In the genomic region with DNA sequence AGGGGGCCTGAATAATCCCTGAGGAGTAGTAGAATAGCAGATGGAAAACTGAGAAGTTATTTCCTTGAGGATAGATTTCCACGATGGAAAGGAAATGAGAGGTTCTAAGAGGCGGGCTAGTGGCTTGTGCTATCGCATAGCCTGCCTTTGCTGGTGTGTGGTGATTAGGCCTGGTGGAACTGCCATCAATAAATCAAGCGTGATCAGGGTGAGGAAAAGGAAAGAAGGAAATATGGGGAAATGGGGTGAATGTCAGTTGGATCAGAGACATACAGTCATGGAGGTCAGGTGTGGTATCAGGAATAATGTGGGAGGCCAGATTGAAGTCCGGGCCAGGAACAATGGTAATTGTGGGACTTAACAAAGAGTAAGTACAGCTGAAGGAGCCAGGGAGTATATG, we compare ENCODE assay signal across 1 cellular context.
TF ChIP-seq lines count a peak whose summit lies in the region.
"Not testable (repeated sequence)": the region's sequence is repeated elsewhere in the genome, so short reads cannot be mapped to it uniquely, and the experiment has no call there.

No MANE protein-coding gene starts in this region.

TF ChIP-seq in K562, 482 proteins besides CTCF, POLR2A, EP300 and RAD21 (continued from another document):
- TF ChIP-seq, protein P1, sequence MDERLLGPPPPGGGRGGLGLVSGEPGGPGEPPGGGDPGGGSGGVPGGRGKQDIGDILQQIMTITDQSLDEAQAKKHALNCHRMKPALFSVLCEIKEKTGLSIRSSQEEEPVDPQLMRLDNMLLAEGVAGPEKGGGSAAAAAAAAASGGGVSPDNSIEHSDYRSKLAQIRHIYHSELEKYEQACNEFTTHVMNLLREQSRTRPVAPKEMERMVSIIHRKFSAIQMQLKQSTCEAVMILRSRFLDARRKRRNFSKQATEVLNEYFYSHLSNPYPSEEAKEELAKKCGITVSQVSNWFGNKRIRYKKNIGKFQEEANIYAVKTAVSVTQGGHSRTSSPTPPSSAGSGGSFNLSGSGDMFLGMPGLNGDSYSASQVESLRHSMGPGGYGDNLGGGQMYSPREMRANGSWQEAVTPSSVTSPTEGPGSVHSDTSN (CRISPR knock-in tag; IDR thresholded peaks at IDR 0.05; ENCODE audit: low read depth), result not testable (repeated sequence)
- TF ChIP-seq, protein P1 (tag; conservative IDR thresholded peaks at IDR 0.05; ENCODE audit: low read depth), result peak; percentile 83
- TF ChIP-seq, protein P2, sequence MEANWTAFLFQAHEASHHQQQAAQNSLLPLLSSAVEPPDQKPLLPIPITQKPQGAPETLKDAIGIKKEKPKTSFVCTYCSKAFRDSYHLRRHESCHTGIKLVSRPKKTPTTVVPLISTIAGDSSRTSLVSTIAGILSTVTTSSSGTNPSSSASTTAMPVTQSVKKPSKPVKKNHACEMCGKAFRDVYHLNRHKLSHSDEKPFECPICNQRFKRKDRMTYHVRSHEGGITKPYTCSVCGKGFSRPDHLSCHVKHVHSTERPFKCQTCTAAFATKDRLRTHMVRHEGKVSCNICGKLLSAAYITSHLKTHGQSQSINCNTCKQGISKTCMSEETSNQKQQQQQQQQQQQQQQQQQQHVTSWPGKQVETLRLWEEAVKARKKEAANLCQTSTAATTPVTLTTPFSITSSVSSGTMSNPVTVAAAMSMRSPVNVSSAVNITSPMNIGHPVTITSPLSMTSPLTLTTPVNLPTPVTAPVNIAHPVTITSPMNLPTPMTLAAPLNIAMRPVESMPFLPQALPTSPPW (CRISPR knock-in tag; IDR thresholded peaks at IDR 0.05), result 0 out of 2 replicates have a peak, but pooled peaks have one; percentile 10
- TF ChIP-seq KDM1A (IDR thresholded peaks at IDR 0.05), result peak; percentile 63 to 71; a peak in 3 of 4 replicates
- peak; percentile 39; the same call in 1 of the 2 replicates for TF ChIP-seq SMARCA4 (IDR thresholded peaks at IDR 0.05)
- TF ChIP-seq, protein P3, sequence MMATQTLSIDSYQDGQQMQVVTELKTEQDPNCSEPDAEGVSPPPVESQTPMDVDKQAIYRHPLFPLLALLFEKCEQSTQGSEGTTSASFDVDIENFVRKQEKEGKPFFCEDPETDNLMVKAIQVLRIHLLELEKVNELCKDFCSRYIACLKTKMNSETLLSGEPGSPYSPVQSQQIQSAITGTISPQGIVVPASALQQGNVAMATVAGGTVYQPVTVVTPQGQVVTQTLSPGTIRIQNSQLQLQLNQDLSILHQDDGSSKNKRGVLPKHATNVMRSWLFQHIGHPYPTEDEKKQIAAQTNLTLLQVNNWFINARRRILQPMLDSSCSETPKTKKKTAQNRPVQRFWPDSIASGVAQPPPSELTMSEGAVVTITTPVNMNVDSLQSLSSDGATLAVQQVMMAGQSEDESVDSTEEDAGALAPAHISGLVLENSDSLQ (IDR thresholded peaks at IDR 0.05), result peak; percentile 80
- TF ChIP-seq SP1 (CRISPR knock-in tag; IDR thresholded peaks at IDR 0.05), result 0 out of 2 replicates have a peak, but pooled peaks have one; percentile 14
- 0 out of 2 replicates have a peak, but pooled peaks have one; percentile 31 for TF ChIP-seq LEF1 (IDR thresholded peaks at IDR 0.05)
- peak; percentile 41; the same call in 1 of the 2 replicates for TF ChIP-seq DPF2 (IDR thresholded peaks at IDR 0.05)
- TF ChIP-seq, protein P4, sequence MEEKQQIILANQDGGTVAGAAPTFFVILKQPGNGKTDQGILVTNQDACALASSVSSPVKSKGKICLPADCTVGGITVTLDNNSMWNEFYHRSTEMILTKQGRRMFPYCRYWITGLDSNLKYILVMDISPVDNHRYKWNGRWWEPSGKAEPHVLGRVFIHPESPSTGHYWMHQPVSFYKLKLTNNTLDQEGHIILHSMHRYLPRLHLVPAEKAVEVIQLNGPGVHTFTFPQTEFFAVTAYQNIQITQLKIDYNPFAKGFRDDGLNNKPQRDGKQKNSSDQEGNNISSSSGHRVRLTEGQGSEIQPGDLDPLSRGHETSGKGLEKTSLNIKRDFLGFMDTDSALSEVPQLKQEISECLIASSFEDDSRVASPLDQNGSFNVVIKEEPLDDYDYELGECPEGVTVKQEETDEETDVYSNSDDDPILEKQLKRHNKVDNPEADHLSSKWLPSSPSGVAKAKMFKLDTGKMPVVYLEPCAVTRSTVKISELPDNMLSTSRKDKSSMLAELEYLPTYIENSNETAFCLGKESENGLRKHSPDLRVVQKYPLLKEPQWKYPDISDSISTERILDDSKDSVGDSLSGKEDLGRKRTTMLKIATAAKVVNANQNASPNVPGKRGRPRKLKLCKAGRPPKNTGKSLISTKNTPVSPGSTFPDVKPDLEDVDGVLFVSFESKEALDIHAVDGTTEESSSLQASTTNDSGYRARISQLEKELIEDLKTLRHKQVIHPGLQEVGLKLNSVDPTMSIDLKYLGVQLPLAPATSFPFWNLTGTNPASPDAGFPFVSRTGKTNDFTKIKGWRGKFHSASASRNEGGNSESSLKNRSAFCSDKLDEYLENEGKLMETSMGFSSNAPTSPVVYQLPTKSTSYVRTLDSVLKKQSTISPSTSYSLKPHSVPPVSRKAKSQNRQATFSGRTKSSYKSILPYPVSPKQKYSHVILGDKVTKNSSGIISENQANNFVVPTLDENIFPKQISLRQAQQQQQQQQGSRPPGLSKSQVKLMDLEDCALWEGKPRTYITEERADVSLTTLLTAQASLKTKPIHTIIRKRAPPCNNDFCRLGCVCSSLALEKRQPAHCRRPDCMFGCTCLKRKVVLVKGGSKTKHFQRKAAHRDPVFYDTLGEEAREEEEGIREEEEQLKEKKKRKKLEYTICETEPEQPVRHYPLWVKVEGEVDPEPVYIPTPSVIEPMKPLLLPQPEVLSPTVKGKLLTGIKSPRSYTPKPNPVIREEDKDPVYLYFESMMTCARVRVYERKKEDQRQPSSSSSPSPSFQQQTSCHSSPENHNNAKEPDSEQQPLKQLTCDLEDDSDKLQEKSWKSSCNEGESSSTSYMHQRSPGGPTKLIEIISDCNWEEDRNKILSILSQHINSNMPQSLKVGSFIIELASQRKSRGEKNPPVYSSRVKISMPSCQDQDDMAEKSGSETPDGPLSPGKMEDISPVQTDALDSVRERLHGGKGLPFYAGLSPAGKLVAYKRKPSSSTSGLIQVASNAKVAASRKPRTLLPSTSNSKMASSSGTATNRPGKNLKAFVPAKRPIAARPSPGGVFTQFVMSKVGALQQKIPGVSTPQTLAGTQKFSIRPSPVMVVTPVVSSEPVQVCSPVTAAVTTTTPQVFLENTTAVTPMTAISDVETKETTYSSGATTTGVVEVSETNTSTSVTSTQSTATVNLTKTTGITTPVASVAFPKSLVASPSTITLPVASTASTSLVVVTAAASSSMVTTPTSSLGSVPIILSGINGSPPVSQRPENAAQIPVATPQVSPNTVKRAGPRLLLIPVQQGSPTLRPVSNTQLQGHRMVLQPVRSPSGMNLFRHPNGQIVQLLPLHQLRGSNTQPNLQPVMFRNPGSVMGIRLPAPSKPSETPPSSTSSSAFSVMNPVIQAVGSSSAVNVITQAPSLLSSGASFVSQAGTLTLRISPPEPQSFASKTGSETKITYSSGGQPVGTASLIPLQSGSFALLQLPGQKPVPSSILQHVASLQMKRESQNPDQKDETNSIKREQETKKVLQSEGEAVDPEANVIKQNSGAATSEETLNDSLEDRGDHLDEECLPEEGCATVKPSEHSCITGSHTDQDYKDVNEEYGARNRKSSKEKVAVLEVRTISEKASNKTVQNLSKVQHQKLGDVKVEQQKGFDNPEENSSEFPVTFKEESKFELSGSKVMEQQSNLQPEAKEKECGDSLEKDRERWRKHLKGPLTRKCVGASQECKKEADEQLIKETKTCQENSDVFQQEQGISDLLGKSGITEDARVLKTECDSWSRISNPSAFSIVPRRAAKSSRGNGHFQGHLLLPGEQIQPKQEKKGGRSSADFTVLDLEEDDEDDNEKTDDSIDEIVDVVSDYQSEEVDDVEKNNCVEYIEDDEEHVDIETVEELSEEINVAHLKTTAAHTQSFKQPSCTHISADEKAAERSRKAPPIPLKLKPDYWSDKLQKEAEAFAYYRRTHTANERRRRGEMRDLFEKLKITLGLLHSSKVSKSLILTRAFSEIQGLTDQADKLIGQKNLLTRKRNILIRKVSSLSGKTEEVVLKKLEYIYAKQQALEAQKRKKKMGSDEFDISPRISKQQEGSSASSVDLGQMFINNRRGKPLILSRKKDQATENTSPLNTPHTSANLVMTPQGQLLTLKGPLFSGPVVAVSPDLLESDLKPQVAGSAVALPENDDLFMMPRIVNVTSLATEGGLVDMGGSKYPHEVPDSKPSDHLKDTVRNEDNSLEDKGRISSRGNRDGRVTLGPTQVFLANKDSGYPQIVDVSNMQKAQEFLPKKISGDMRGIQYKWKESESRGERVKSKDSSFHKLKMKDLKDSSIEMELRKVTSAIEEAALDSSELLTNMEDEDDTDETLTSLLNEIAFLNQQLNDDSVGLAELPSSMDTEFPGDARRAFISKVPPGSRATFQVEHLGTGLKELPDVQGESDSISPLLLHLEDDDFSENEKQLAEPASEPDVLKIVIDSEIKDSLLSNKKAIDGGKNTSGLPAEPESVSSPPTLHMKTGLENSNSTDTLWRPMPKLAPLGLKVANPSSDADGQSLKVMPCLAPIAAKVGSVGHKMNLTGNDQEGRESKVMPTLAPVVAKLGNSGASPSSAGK (IDR thresholded peaks at IDR 0.05), result peak; percentile 32
TF ChIP-seq in K562: peak in this region for 20; not testable (repeated sequence) for 462.
